ENCODE assay signal across 21 cellular contexts in genomic region chr1:167928457-167928852, GRCh38. TPM values are rescaled to one million over a fixed set of nuclear protein-coding genes. Genes with fewer than 3 reads are reported as not detected.
"Had no signal": no experiment of that assay in that cellular context is flagged by ENCODE, and none has a peak within 500 bp of the region (broad histone marks: within the 10 kb centered on the region; RNA-seq: fewer than 3 reads in every experiment).

No MANE protein-coding gene starts in this region.

- H3K36me3 ChIP-seq: lower lobe of right lung, neural progenitor cell, ovary, thyroid gland, uterus had no signal

- H3K27ac ChIP-seq: foreskin keratinocyte, lower lobe of right lung, neural progenitor cell, ovary, thyroid gland, uterus had no signal

- H3K27me3 ChIP-seq: foreskin keratinocyte, neural progenitor cell, ovary, thyroid gland, uterus had no signal

- H3K9ac ChIP-seq: neural progenitor cell had no signal

- H3K9me3 ChIP-seq: lower lobe of right lung, ovary, thyroid gland, uterus had no signal

- H3K9me3 Mint-ChIP-seq: activated naive CD8-positive, alpha-beta T cell treated with anti-CD3 and anti-CD28 coated beads for 36 hours; brain; central memory CD8-positive, alpha-beta T cell; immature natural killer cell; neural progenitor cell; stimulated activated memory B cell treated with anti-CD40 and anti-IgM and Interleukin-4, amounts not matched to agents 10 μg/mL and 1 μg/mL and 100 μg/mL, for 72 hours; WTC11 had no signal

- H3K4me1 ChIP-seq: foreskin keratinocyte, lower lobe of right lung, uterus had no signal

- H3K27me3 Mint-ChIP-seq: activated naive CD8-positive, alpha-beta T cell treated with anti-CD3 and anti-CD28 coated beads for 36 hours; brain; central memory CD8-positive, alpha-beta T cell; stimulated activated memory B cell treated with anti-CD40 and anti-IgM and Interleukin-4, amounts not matched to agents 10 μg/mL and 1 μg/mL and 100 μg/mL, for 72 hours; T-helper 17 cell had no signal

- H3K4me3 Mint-ChIP-seq: activated CD8-positive, alpha-beta T cell treated with anti-CD3 and anti-CD28 coated beads, Interleukin-2, amount 10 ng/mL, durations not matched to agents 7 days and 5 days; activated naive CD8-positive, alpha-beta T cell treated with anti-CD3 and anti-CD28 coated beads for 36 hours; brain; central memory CD8-positive, alpha-beta T cell; immature natural killer cell; neural progenitor cell; stimulated activated memory B cell treated with anti-CD40 and anti-IgM and Interleukin-4, amounts not matched to agents 10 μg/mL and 1 μg/mL and 100 μg/mL, for 72 hours; T-helper 17 cell; WTC11 had no signal

- H3K36me3 Mint-ChIP-seq: WTC11 had no signal

- H3K27ac Mint-ChIP-seq: activated CD8-positive, alpha-beta T cell treated with anti-CD3 and anti-CD28 coated beads, Interleukin-2, amount 10 ng/mL, durations not matched to agents 7 days and 5 days; activated naive CD8-positive, alpha-beta T cell treated with anti-CD3 and anti-CD28 coated beads for 36 hours; neural progenitor cell; stimulated activated memory B cell treated with anti-CD40 and anti-IgM and Interleukin-4, amounts not matched to agents 10 μg/mL and 1 μg/mL and 100 μg/mL, for 72 hours; T-helper 17 cell; WTC11 had no signal

- DNase-seq: activated CD4-positive, alpha-beta T cell treated with anti-CD3 and anti-CD28 coated beads for 48 hours; activated CD8-positive, alpha-beta memory T cell treated with anti-CD3 and anti-CD28 coated beads, Interleukin-2, amount 50 U/mL, for 48 hours; activated CD8-positive, alpha-beta T cell treated with anti-CD3 and anti-CD28 coated beads, Interleukin-2, amount 10 ng/mL, durations not matched to agents 7 days and 5 days; activated naive CD8-positive, alpha-beta T cell treated with anti-CD3 and anti-CD28 coated beads for 36 hours; amygdala; cortex of kidney; effector CD4-positive, alpha-beta T cell; foreskin keratinocyte; immature natural killer cell; lower lobe of right lung; midbrain; ovary; T-helper 17 cell; thyroid gland; uterus had no signal

- H3K4me3 ChIP-seq: lower lobe of right lung, neural progenitor cell, ovary, thyroid gland, uterus had no signal

- ATAC-seq: activated CD8-positive, alpha-beta T cell treated with anti-CD3 and anti-CD28 coated beads, Interleukin-2, amount 10 ng/mL, durations not matched to agents 7 days and 5 days; foreskin keratinocyte; lower lobe of right lung; stimulated activated memory B cell treated with anti-CD40 and anti-IgM and Interleukin-4, amounts not matched to agents 10 μg/mL and 1 μg/mL and 100 μg/mL, for 72 hours; T-helper 17 cell; WTC11 had no signal

RNA-seq across cellular contexts. Expression of gene ADCY10, which starts 14.5 kb away (rescaled TPM):
- total RNA-seq: activated CD8-positive, alpha-beta T cell treated with anti-CD3 and anti-CD28 coated beads, Interleukin-2, amount 10 ng/mL, durations not matched to agents 7 days and 5 days; activated naive CD8-positive, alpha-beta T cell treated with anti-CD3 and anti-CD28 coated beads for 36 hours; endothelial cell of umbilical vein had no signal
- polyA plus RNA-seq: endothelial cell of umbilical vein, immature natural killer cell had no signal
